In the genomic region with DNA sequence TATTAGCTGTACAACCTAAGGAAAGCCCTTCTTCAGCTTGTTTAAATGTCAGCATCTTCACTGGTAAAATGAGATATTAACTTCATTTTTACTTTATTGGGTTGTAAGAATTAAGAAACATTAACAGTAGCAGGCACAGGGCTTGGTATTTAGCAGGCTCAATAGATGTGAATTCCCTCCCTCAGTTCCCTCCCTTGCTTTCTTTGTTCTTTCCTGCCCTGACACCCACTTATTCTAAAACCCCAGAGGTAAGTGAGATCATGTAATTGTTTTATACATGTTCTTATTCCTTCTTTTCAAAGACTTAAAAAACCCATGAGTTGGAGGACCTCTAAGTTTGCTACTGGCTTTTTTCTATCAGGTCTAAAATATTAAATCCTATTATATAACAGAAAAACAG, we compare ENCODE assay signal across 24 cellular contexts.
DNase-seq lines count a peak whose midpoint lies in the region; TF ChIP-seq lines count a peak whose summit lies in the region.
"Had no signal": no experiment of that assay in that cellular context is flagged by ENCODE, and none has a peak within 500 bp of the region (broad histone marks: within the 10 kb centered on the region; RNA-seq: fewer than 3 reads in every experiment).

No MANE protein-coding gene starts in this region.

- peaks cover 15% of the 10 kb centered on the region for H4K20me1 ChIP-seq in neural progenitor cell (ENCODE audit: low read depth)

- H3K4me1 ChIP-seq in endodermal cell (ENCODE audit: control insufficient read depth, insufficient read depth, low read length), result peaks cover 3% of the 10 kb centered on the region
- H3K4me1 ChIP-seq in neural progenitor cell, result peaks cover 36% of the 10 kb centered on the region
- H3K4me1 ChIP-seq in ascending aorta, result peaks cover 0 to 3% of the 10 kb centered on the region in 2 donors
- H3K4me1 ChIP-seq: SJSA1 had no signal

- H3K9ac ChIP-seq in endodermal cell (ENCODE audit: extremely low read depth, low read length, poor library complexity, severe bottlenecking), result no peak overlapping the region
- H3K9ac ChIP-seq in neural progenitor cell, result no peak overlapping the region
- H3K9ac ChIP-seq: KMS-11 had no signal

- H3K4me1 Mint-ChIP-seq in endodermal cell (peaks cover 30% of the 10 kb centered on the region), neural progenitor cell (peaks cover 38% of the 10 kb centered on the region)
- H3K4me1 Mint-ChIP-seq: CD4-positive, alpha-beta memory T cell had no signal

- intact Hi-C loops in ascending aorta (cut with DNase I), result no loop called here

- no peaks in the 10 kb centered on the region for H3K9me3 Mint-ChIP-seq in endodermal cell
- H3K9me3 Mint-ChIP-seq in neural progenitor cell, result no peaks in the 10 kb centered on the region

- H3K27ac ChIP-seq in endodermal cell (ENCODE audit: low read depth, low read length) (peak overlapping the region; percentile 13), neural progenitor cell (no peak overlapping the region), ascending aorta (no peak overlapping the region)
- H3K27ac ChIP-seq: HL-60, KMS-11, SJSA1 had no signal

- H3K4me2 ChIP-seq in neural progenitor cell, result peak overlapping the region; percentile 16
- H3K4me2 ChIP-seq: KMS-11 had no signal

- no peak for TF ChIP-seq CTCF in endodermal cell (conservative IDR thresholded peaks at IDR 0.05)
- TF ChIP-seq CTCF in neural progenitor cell (IDR thresholded peaks at IDR 0.05), result no peak
- TF ChIP-seq CTCF in ascending aorta (IDR thresholded peaks at IDR 0.05), result no peak

- H3K36me3 ChIP-seq in endodermal cell (ENCODE audit: control insufficient read depth, insufficient read depth, low read length) (no peaks in the 10 kb centered on the region), neural progenitor cell (no peaks in the 10 kb centered on the region), ascending aorta (peaks cover 0 to 11% of the 10 kb centered on the region in 2 donors)
- H3K36me3 ChIP-seq: SJSA1 had no signal

- peaks cover 59% of the 10 kb centered on the region for H3K79me2 ChIP-seq in neural progenitor cell (ENCODE audit: low read depth)

- no peak overlapping the region for H2AFZ ChIP-seq in neural progenitor cell (replicated peaks)

- H3K27me3 ChIP-seq in endodermal cell (ENCODE audit: control insufficient read depth, insufficient read depth, low read length, poor library complexity, severe bottlenecking) (no peaks in the 10 kb centered on the region), neural progenitor cell (no peaks in the 10 kb centered on the region), ascending aorta (no peaks in the 10 kb centered on the region)
- H3K27me3 ChIP-seq: SJSA1 had no signal

- no peaks in the 10 kb centered on the region for H3K36me3 Mint-ChIP-seq in endodermal cell (ENCODE audit: low read depth)
- H3K36me3 Mint-ChIP-seq in neural progenitor cell, result peaks cover 17% of the 10 kb centered on the region

- H3K27me3 Mint-ChIP-seq in endodermal cell (ENCODE audit: insufficient read depth) (peaks cover 2% of the 10 kb centered on the region), neural progenitor cell (ENCODE audit: insufficient read depth, low read depth) (no peaks in the 10 kb centered on the region)
- H3K27me3 Mint-ChIP-seq: CD4-positive, alpha-beta memory T cell; IgD-negative memory B cell had no signal

- H3K4me3 Mint-ChIP-seq in endodermal cell (no peak overlapping the region), neural progenitor cell (no peak overlapping the region)
- H3K4me3 Mint-ChIP-seq: CD4-positive, alpha-beta memory T cell; IgD-negative memory B cell had no signal

- DNase-seq in NCI-H69 (lab: John Stamatoyannopoulos, UW) (peak; percentile 24), endodermal cell (no peak), neural progenitor cell (ENCODE audit: low spot score) (no peak), NCI-H2227 (lab: John Stamatoyannopoulos, UW; ENCODE audit: unreplicated experiment) (no peak), ascending aorta (ENCODE audit: low spot score in 2 of 2) (no peak), NCI-H146 (lab: John Stamatoyannopoulos, UW) (no peak)
- DNase-seq in activated effector memory CD4-positive, alpha-beta T cell treated with anti-CD3 and anti-CD28 coated beads, Interleukin-2, amount 50 U/mL, for 16 hours, result no peak
- DNase-seq: C1 segment of cervical spinal cord; CD4-positive, alpha-beta memory T cell; COR-L47; DMS53; GOT3; HCEC 1CT; NCI-H1417; NCI-H187; NCI-H2081 treated with DMSO at 0.1 percent for 48 hours; NCI-H82; NK-92 treated with Interleukin-12 subunit alpha and Interleukin-12 subunit beta, amount 100 ng/mL, for 24 hours; Right ventricle myocardium superior; RPMI8226 had no signal

- H3K27ac Mint-ChIP-seq in endodermal cell (no peak overlapping the region), neural progenitor cell (no peak overlapping the region)
- H3K27ac Mint-ChIP-seq: CD4-positive, alpha-beta memory T cell had no signal

- H3K4me3 ChIP-seq in endodermal cell (ENCODE audit: low read length), result no peak overlapping the region
- H3K4me3 ChIP-seq in neural progenitor cell, result no peak overlapping the region
- no peak overlapping the region for H3K4me3 ChIP-seq in ascending aorta
- H3K4me3 ChIP-seq: SJSA1 had no signal

- H3K9me3 ChIP-seq in endodermal cell (ENCODE audit: control insufficient read depth, low read length), result no peaks in the 10 kb centered on the region
- H3K9me3 ChIP-seq in neural progenitor cell (ENCODE audit: low read depth), result no peaks in the 10 kb centered on the region
- H3K9me3 ChIP-seq in ascending aorta, result no peaks in the 10 kb centered on the region
- H3K9me3 ChIP-seq: SJSA1 had no signal

- peaks cover 9% of the 10 kb centered on the region for H3F3A ChIP-seq in neural progenitor cell (ENCODE audit: low read depth)
